21 cellular contexts compared by ENCODE assay signal in genomic region chr22:37338539-37339246, GRCh38. TPM values are rescaled to one million over a fixed set of nuclear protein-coding genes. Genes with fewer than 3 reads are reported as not detected.
"Had no signal": no experiment of that assay in that cellular context is flagged by ENCODE, and none has a peak within 500 bp of the region (broad histone marks: within the 10 kb centered on the region; RNA-seq: fewer than 3 reads in every experiment).

No MANE protein-coding gene starts in this region.

- H3K4me3 ChIP-seq: esophagus muscularis mucosa, gastrocnemius medialis, heart right ventricle, left lung, lower lobe of right lung, right atrium auricular region, smooth muscle cell, tibial nerve had no signal

- H3K36me3 ChIP-seq: esophagus muscularis mucosa, gastrocnemius medialis, heart right ventricle, left lung, lower lobe of right lung, neutrophil, right atrium auricular region, tibial nerve had no signal

- H3K36me3 Mint-ChIP-seq: memory B cell; naive thymus-derived CD4-positive, alpha-beta T cell had no signal

- DNase-seq: effector memory CD8-positive, alpha-beta T cell; gastrocnemius medialis; heart right ventricle; hypothalamus; lower lobe of right lung; naive thymus-derived CD4-positive, alpha-beta T cell; nephron progenitor cell; stimulated activated CD4-positive, alpha-beta T cell treated with anti-CD3 and anti-CD28 coated beads, Interleukin-2, amount 100 ng/mL, for 48 hours; stimulated activated naive CD8-positive, alpha-beta T cell treated with anti-CD3 and anti-CD28 coated beads, Interleukin-15, Interleukin-2, amounts not matched to agents 100 U/mL and 50 U/mL, for 24 hours had no signal

- H3K27ac Mint-ChIP-seq: dendritic cell treated with granulocyte-macrophage colony-stimulating factor and Interleukin-4, amounts not matched to agents 40 ng/mL and 50 ng/mL, for 4 days; effector memory CD8-positive, alpha-beta T cell; memory B cell; nephron progenitor cell had no signal

- H3K4me2 ChIP-seq: smooth muscle cell had no signal

- FAIRE-seq: colon, islet of Langerhans had no signal

- H3K9me3 Mint-ChIP-seq: dendritic cell treated with granulocyte-macrophage colony-stimulating factor and Interleukin-4, amounts not matched to agents 40 ng/mL and 50 ng/mL, for 4 days; effector memory CD8-positive, alpha-beta T cell; memory B cell; nephron progenitor cell had no signal

- H3K4me1 ChIP-seq: gastrocnemius medialis, left lung, lower lobe of right lung had no signal

- H3K4me3 Mint-ChIP-seq: dendritic cell treated with granulocyte-macrophage colony-stimulating factor and Interleukin-4, amounts not matched to agents 40 ng/mL and 50 ng/mL, for 4 days; effector memory CD8-positive, alpha-beta T cell; memory B cell; naive thymus-derived CD4-positive, alpha-beta T cell; nephron progenitor cell had no signal

- ATAC-seq: effector memory CD8-positive, alpha-beta T cell; gastrocnemius medialis; heart right ventricle; left lung; lower lobe of right lung; naive thymus-derived CD4-positive, alpha-beta T cell; stimulated activated naive CD8-positive, alpha-beta T cell treated with anti-CD3 and anti-CD28 coated beads, Interleukin-15, Interleukin-2, amounts not matched to agents 100 U/mL and 50 U/mL, for 24 hours had no signal

- H3K9me3 ChIP-seq: esophagus muscularis mucosa, gastrocnemius medialis, heart right ventricle, left lung, lower lobe of right lung, neutrophil, right atrium auricular region, tibial nerve had no signal

- H3K27ac ChIP-seq: epithelial cell of prostate, esophagus muscularis mucosa, gastrocnemius medialis, heart right ventricle, left lung, lower lobe of right lung, neutrophil, right atrium auricular region, tibial nerve had no signal

RNA-seq across cellular contexts. Expression of gene CYTH4, which starts 56.4 kb away (rescaled TPM):
- total RNA-seq: osteocyte, smooth muscle cell had no signal
- polyA plus RNA-seq: smooth muscle cell had no signal
